ENCODE assay signal across 1 cellular context in genomic region chr11:3836903-3837302, GRCh38.
TF ChIP-seq lines count a peak whose summit lies in the region.

No MANE protein-coding gene starts in this region.

TF ChIP-seq in SK-N-SH, 30 proteins besides CTCF, POLR2A, EP300 and RAD21 (continued from another document):
- TF ChIP-seq RXRA (IDR thresholded peaks at IDR 0.05; ENCODE audit: borderline replicate concordance, low read depth) (no peak), GATA2 (CRISPR knock-in tag; IDR thresholded peaks at IDR 0.05) (no peak), RCOR1 (IDR thresholded peaks at IDR 0.05; ENCODE audit: low read length) (no peak), MXI1 (IDR thresholded peaks at IDR 0.05; ENCODE audit: low read depth, low read length) (no peak), REST (IDR thresholded peaks at IDR 0.05; ENCODE audit: low read depth, low read length) (no peak), TEAD4 (IDR thresholded peaks at IDR 0.05; ENCODE audit: borderline replicate concordance, insufficient read depth) (no peak), FOXM1 (IDR thresholded peaks at IDR 0.05; ENCODE audit: low read depth) (no peak), RFX5 (IDR thresholded peaks at IDR 0.05; ENCODE audit: low read length) (no peak), FOXJ3 (CRISPR knock-in tag; IDR thresholded peaks at IDR 0.05) (no peak), TCF12 (IDR thresholded peaks at IDR 0.05) (no peak)
